1 cellular context compared by ENCODE assay signal in the genomic region with DNA sequence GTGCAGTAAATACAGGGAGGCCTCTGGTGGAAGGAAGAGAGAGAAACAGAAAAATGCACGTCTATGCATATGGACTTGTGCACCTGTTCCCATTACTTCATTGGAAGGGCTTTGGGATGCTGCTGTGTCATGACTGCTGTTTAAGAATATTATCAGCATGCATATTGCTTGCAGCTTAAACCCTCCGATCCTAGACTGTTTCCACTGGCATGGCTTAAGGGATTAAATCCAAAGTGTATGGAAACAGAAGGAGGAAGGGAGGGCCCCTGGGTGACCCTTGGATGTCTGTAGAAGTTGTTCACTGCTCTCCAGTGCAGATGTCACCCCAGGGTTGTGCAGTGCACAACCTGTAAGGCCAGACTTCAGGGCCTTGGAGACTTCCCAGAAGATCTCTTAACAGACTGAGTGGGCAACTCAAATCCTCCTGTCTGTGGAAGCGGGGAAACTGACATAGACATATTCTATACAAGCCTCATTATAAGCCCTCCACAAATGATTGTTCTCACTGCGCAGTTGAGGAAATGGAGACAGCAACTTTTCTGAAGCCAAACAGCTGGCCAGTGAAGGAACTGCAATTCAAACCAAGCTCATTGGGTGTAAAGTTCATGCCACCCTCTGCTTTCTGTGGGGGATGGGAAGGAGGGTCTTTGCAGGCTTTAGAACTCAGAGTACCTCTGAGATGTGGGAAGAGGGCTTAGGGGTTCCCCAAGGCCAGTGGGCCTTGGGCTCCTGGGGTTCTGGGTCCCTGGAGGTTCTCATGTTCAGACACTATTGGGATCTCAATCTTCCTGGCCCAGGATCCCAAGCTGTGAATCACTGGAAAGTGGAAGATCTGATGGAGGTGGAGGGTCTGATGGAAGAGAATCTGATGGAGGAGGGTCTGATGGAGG.
TF ChIP-seq lines count a peak whose summit lies in the region.

No MANE protein-coding gene starts in this region.

TF ChIP-seq in H1, 55 proteins besides CTCF, POLR2A, EP300 and RAD21:
- TF ChIP-seq CHD2 (IDR thresholded peaks at IDR 0.05; ENCODE audit: low read length) (no peak), CBX5 (IDR thresholded peaks at IDR 0.05; ENCODE audit: low read depth, low read length) (no peak), TAF7 (optimal IDR thresholded peaks at IDR 0.05; ENCODE audit: borderline replicate concordance, low read depth, low read length) (no peak), SIN3A (conservative IDR thresholded peaks at IDR 0.05 in 1 of 2, IDR thresholded peaks at IDR 0.05 in 1 of 2; ENCODE audit: low read depth in 1 of 2, low read length in 2 of 2) (no peak), KDM4A (IDR thresholded peaks at IDR 0.05; ENCODE audit: low read depth, low read length, severe bottlenecking) (no peak), EGR1 (IDR thresholded peaks at IDR 0.05; ENCODE audit: borderline replicate concordance, low read depth, low read length) (no peak)
- TF ChIP-seq, protein P1, sequence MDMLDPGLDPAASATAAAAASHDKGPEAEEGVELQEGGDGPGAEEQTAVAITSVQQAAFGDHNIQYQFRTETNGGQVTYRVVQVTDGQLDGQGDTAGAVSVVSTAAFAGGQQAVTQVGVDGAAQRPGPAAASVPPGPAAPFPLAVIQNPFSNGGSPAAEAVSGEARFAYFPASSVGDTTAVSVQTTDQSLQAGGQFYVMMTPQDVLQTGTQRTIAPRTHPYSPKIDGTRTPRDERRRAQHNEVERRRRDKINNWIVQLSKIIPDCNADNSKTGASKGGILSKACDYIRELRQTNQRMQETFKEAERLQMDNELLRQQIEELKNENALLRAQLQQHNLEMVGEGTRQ (IDR thresholded peaks at IDR 0.05; ENCODE audit: low read length): no peak
